ENCODE assay signal across 9 cellular contexts in the genomic region with DNA sequence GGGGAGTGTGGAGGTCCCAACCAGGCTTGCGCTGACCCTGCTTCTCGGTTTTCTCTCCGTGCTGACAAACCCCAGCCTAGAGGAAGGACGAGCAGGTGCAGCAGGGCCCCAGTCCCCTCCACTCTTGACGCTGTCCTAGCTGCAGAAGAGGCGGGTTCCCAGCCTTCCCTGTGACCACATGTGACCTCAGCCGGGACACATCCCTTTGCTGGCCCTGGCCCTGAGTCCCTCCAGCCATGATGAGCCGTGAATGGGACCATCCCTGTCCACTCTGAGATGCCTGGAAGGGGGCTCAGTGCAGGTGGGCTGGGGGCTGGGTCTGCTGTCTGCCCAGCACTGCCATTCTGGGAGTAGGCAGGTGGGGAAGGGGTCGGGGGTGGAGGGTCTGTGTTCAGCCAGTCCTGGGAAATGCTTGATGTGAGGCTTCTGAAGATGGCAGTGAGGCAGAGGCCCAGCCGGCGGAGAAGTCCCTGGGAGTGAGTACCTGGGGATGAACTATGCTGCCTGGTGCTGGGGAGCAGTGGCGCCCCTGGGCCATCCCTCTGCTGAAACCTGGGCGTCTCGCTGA. TPM values are rescaled to one million over a fixed set of nuclear protein-coding genes. Genes with fewer than 3 reads are reported as not detected.
DNase-seq lines count a peak whose midpoint lies in the region; ATAC-seq, FAIRE-seq and TF ChIP-seq lines count a peak whose summit lies in the region.
"Had no signal": no experiment of that assay in that cellular context is flagged by ENCODE, and none has a peak within 500 bp of the region (broad histone marks: within the 10 kb centered on the region; RNA-seq: fewer than 3 reads in every experiment).

No MANE protein-coding gene starts in this region.

- H3K9ac ChIP-seq in K562 (ENCODE audit: insufficient read depth in 1 of 2, low read depth in 2 of 2, low read length in 2 of 2), result peak overlapping the region; percentile 90 to 94
- H3K9ac ChIP-seq in MM.1S (ENCODE audit: low read length), result no peak overlapping the region
- H3K9ac ChIP-seq: parathyroid adenoma had no signal

- BruUV-seq in K562 (replicated peaks; lab: Mats Ljungman, UMichigan), result no TSS peak

- WGBS in K562 (ENCODE audit: insufficient coverage, low coverage, missing lambda C conversion rate), result 37% methylated on average over 11 of the region's 14 CpGs

- no peak for DNase-seq in AG04450 (ENCODE audit: low read depth, low spot score)
- DNase-seq in K562 (ENCODE audit: extremely low read depth in 1 of 4, low spot score in 3 of 4), result no peak
- DNase-seq in mesothelial cell of epicardium (ENCODE audit: low spot score in 2 of 2, unreplicated experiment in 2 of 2), result no peak
- no peak for DNase-seq in COR-L47 (lab: John Stamatoyannopoulos, UW)
- no peak for DNase-seq in midbrain (lab: John Stamatoyannopoulos, UW)
- no peak for DNase-seq in MM.1S

- TF ChIP-seq RAD21 in K562 (CRISPR knock-in tag; conservative IDR thresholded peaks at IDR 0.05 in 1 of 2, IDR thresholded peaks at IDR 0.05 in 1 of 2), result no peak

- H3K27ac ChIP-seq in AG04450 (ENCODE audit: low read depth, low read length), result peak overlapping the region; percentile 98
- H3K27ac ChIP-seq in HEK293 (ENCODE audit: extremely low read depth, low read depth, low read length), result peak overlapping the region; percentile 16; the same call in 1 of the 2 replicates
- peak overlapping the region; percentile 92; the same call in 2 of the 3 replicates for H3K27ac ChIP-seq in K562 (ENCODE audit: extremely low read depth, low read depth, low read length)
- H3K27ac ChIP-seq in MM.1S (ENCODE audit: low read length), result no peak overlapping the region

- peaks cover 26% of the 10 kb centered on the region for H3K4me1 Mint-ChIP-seq in mesothelial cell of epicardium

- no peak for FAIRE-seq in K562 (lab: Jason Lieb, UNC)

- no peaks in the 10 kb centered on the region; the same call in 1 of the 2 replicates for H3K9me3 ChIP-seq in AG04450 (ENCODE audit: control insufficient read depth, insufficient read depth, low read length)
- H3K9me3 ChIP-seq in HEK293 (ENCODE audit: control insufficient read depth, insufficient read depth, low read depth, low read length), result no peaks in the 10 kb centered on the region
- H3K9me3 ChIP-seq in K562 (replicated peaks; ENCODE audit: control insufficient read depth, insufficient read depth, low read depth, low read length), result no peaks in the 10 kb centered on the region
- no peaks in the 10 kb centered on the region for H3K9me3 ChIP-seq in MM.1S (replicated peaks; ENCODE audit: insufficient read depth, low read length)

- in situ Hi-C loops in K562 (cut with MboI), result no loop called here

- H3F3A ChIP-seq in MM.1S (ENCODE audit: insufficient read depth, low read length), result peaks cover 7% of the 10 kb centered on the region

- CTCF ChIA-PET in AG04450 (lab: Charles Lee), result interaction anchor here (2.2 kb wide), 1 partner anchor 11 kb away, joined by 11 read pairs; no protein-coding TSS in a partner anchor
- CTCF ChIA-PET in HEK293 (lab: Yijun Ruan, JAX), result interaction anchor here (0.7 to 2.7 kb wide), 2 partner anchors 11 to 45 kb away, joined by 3 to 16 read pairs; no protein-coding TSS in a partner anchor
- CTCF ChIA-PET in K562 (lab: Yijun Ruan, JAX; ENCODE audit: low intra/inter-chr PET ratio), result no interaction called here

- H3K27ac Mint-ChIP-seq in mesothelial cell of epicardium, result no peak overlapping the region

- ATAC-seq in K562, result no peak
- ATAC-seq in HG02970 (IDR thresholded peaks at IDR 0.05; ENCODE audit: low FRiP score, unreplicated experiment), result no peak

- no peaks in the 10 kb centered on the region for H3K36me3 ChIP-seq in HEK293 (ENCODE audit: control insufficient read depth in 2 of 2, insufficient read depth in 1 of 2, low read length in 2 of 2)
- no peaks in the 10 kb centered on the region for H3K36me3 ChIP-seq in K562 (ENCODE audit: control insufficient read depth, insufficient read depth, low read length)
- H3K36me3 ChIP-seq in MM.1S (replicated peaks; ENCODE audit: insufficient read depth, low read length), result no peaks in the 10 kb centered on the region

- no peaks in the 10 kb centered on the region for H3K9me3 Mint-ChIP-seq in mesothelial cell of epicardium

- H3K27me3 Mint-ChIP-seq in mesothelial cell of epicardium (ENCODE audit: low read depth), result peaks cover 46% of the 10 kb centered on the region

- POLR2A ChIA-PET in AG04450 (lab: Yijun Ruan, JAX), result interaction anchor here (0.8 to 4.6 kb wide), 6 partner anchors 10 to 207 kb away, joined by 3 to 59 read pairs (median 4); a partner anchor contains a TSS
- POLR2A ChIA-PET in HEK293 (lab: Yijun Ruan, JAX), result interaction anchor here (0.6 to 2.5 kb wide), 12 partner anchors 10 to 221 kb away, joined by 3 to 32 read pairs (median 7); a partner anchor contains a TSS
- POLR2A ChIA-PET in K562 (lab: Yijun Ruan, JAX), result interaction anchor here (0.5 to 2.9 kb wide), 9 partner anchors 10 to 203 kb away, joined by 3 to 19 read pairs (median 4); a partner anchor contains a TSS

- H3K9me1 ChIP-seq in K562 (ENCODE audit: control insufficient read depth, insufficient read depth, low read length), result no peaks in the 10 kb centered on the region

- no peaks in the 10 kb centered on the region for H3K9me2 ChIP-seq in MM.1S (replicated peaks; ENCODE audit: insufficient read depth, low read length)

- peaks cover 28% of the 10 kb centered on the region for H3K4me1 ChIP-seq in HEK293 (ENCODE audit: control insufficient read depth, insufficient read depth, low read length)
- peaks cover 39 to 88% of the 10 kb centered on the region in 2 experiments for H3K4me1 ChIP-seq in K562 (replicated peaks in 1 of 2; ENCODE audit: control insufficient read depth in 2 of 2, insufficient read depth in 2 of 2, low read length in 2 of 2)
- H3K4me1 ChIP-seq in MM.1S (ENCODE audit: low read length), result peaks cover 6% of the 10 kb centered on the region; the same call in 1 of the 2 replicates

- TF ChIP-seq EP300 in K562 (IDR thresholded peaks at IDR 0.05; ENCODE audit: low read length), result no peak

- H3K27me3 ChIP-seq in AG04450 (ENCODE audit: control insufficient read depth, insufficient read depth, low read length) (no peaks in the 10 kb centered on the region), K562 (ENCODE audit: control insufficient read depth in 2 of 2, insufficient read depth in 2 of 2, low read length in 2 of 2) (no peaks in the 10 kb centered on the region), MM.1S (replicated peaks; ENCODE audit: insufficient read depth, low read length) (peaks cover 26% of the 10 kb centered on the region)

- H3K4me3 ChIP-seq in AG04450 (ENCODE audit: low read depth, low read length), result peak overlapping the region; percentile 27
- H3K4me3 ChIP-seq in HEK293 (ENCODE audit: low read depth, low read length), result no peak overlapping the region
- peak overlapping the region; percentile 69 for H3K4me3 ChIP-seq in K562
- H3K4me3 ChIP-seq in MM.1S (ENCODE audit: low read length), result no peak overlapping the region

- H3K4me2 ChIP-seq in K562 (ENCODE audit: insufficient read depth, low read length) (peak overlapping the region; percentile 96), MM.1S (ENCODE audit: low read depth, low read length) (no peak overlapping the region)

- TF ChIP-seq CTCF in AG04450 (IDR thresholded peaks at IDR 0.05; ENCODE audit: low read depth, low read length), result no peak
- TF ChIP-seq CTCF in HEK293 (tag by site-specific recombination; IDR thresholded peaks at IDR 0.05), result no peak
- TF ChIP-seq CTCF in K562 (IDR thresholded peaks at IDR 0.05 in 2 of 3, conservative IDR thresholded peaks at IDR 0.05 in 1 of 3; ENCODE audit: insufficient read depth in 2 of 3, low read depth in 1 of 3, low read length in 3 of 3), result no peak
- TF ChIP-seq CTCF in mesothelial cell of epicardium (IDR thresholded peaks at IDR 0.05; ENCODE audit: unreplicated experiment), result no peak
- TF ChIP-seq CTCF in MM.1S (IDR thresholded peaks at IDR 0.05; ENCODE audit: low read length), result no peak

- H3K79me2 ChIP-seq in K562 (ENCODE audit: control insufficient read depth, insufficient read depth, low read length), result no peaks in the 10 kb centered on the region; the same call in 2 of the 3 replicates
- H3K79me2 ChIP-seq in MM.1S (ENCODE audit: low read length), result no peaks in the 10 kb centered on the region
- H3K79me2 ChIP-seq: parathyroid adenoma had no signal

- intact Hi-C loops in K562 (cut with micrococcal nuclease), result loop anchor here (5.0 to 10.0 kb wide), 2 partner anchors 54 to 104 kb away; a partner anchor contains a TSS

- peak overlapping the region; percentile 82; the same call in 1 of the 2 replicates for H2AFZ ChIP-seq in K562 (ENCODE audit: low read depth, low read length)
- no peak overlapping the region for H2AFZ ChIP-seq in MM.1S (ENCODE audit: low read length)
- H2AFZ ChIP-seq: parathyroid adenoma had no signal

- TF ChIP-seq POLR2A in K562 (conservative IDR thresholded peaks at IDR 0.05), result no peak

- H4K20me1 ChIP-seq in K562 (replicated peaks; ENCODE audit: control insufficient read depth, insufficient read depth, low read length), result 0 out of 2 replicates have a peak, but pooled peaks cover 12% of the 10 kb centered on the region
- no peaks in the 10 kb centered on the region for H4K20me1 ChIP-seq in MM.1S (ENCODE audit: insufficient read depth, low read length)

- H3K4me3 Mint-ChIP-seq in mesothelial cell of epicardium, result peak overlapping the region; percentile 85

- no peaks in the 10 kb centered on the region for H3K36me3 Mint-ChIP-seq in mesothelial cell of epicardium

RNA-seq across cellular contexts. Expression of a gene that starts 1.9 kb away (rescaled TPM):
- 129 and 173 TPM in 2 replicates for polyA plus RNA-seq in AG04450 (2011; rRNA removed)
- 148 and 235 TPM in 2 replicates for polyA minus RNA-seq in AG04450 (2011; rRNA and poly(A)+ RNA removed)
- 5.7 and 13.6 TPM in 2 replicates for total RNA-seq in K562 (2011; cell fraction: chromatin; rRNA removed; ENCODE audit: low replicate concordance)
- total RNA-seq in K562 (2011; cell fraction: nucleolus; rRNA removed), result 8.2 and 8.3 TPM in 2 replicates
- 5.5 and 7.5 TPM in 2 replicates for total RNA-seq in K562 (2011; cell fraction: nucleoplasm; rRNA removed)
- total RNA-seq in K562 (2014; rRNA removed), result 12.5 and 15.5 TPM in 2 replicates
- total RNA-seq in K562 (2014; rRNA removed; fragmentation: Illumina TruSeq; extraction: Trizol), result 2.1 and 3.2 TPM in 2 replicates
- 6.4 and 8.1 TPM in 2 replicates for total RNA-seq in K562 (2015; rRNA removed; fragmentation: Illumina TruSeq; extraction: Trizol)
- 12.0 and 13.5 TPM in 2 replicates for total RNA-seq in K562 (2021)
- 3.2 and 10.4 TPM in 2 replicates for polyA plus RNA-seq in K562 (2011; rRNA removed)
- 8.5 and 8.8 TPM in 2 replicates for polyA plus RNA-seq in K562 (2011; cell fraction: cytosol; rRNA removed)
- 10.4 and 12.3 TPM in 2 replicates for polyA plus RNA-seq in K562 (2011; cell fraction: nucleus; rRNA removed)
- polyA plus RNA-seq in K562 (2012), result 7.7 and 19.6 TPM in 2 replicates
- 5.0 and 10.0 TPM in 2 replicates for polyA plus RNA-seq in K562 (2014; fragmentation: Illumina TruSeq; extraction: Trizol)
- polyA plus RNA-seq in K562 (2014; fragmentation: Nextera tagmentation; extraction: Ambion mirVana), result under 1 TPM; 0.18 to 0.53 TPM
- 6.8 and 8.3 TPM in 2 replicates for polyA plus RNA-seq in K562 (2014; rRNA removed)
- polyA minus RNA-seq in K562 (2011; rRNA and poly(A)+ RNA removed), result 3.5 and 4.5 TPM in 2 replicates
- polyA minus RNA-seq in K562 (2011; cell fraction: cytosol; rRNA and poly(A)+ RNA removed), result 7.4 and 12.0 TPM in 2 replicates
- 2.4 and 2.6 TPM in 2 replicates for polyA minus RNA-seq in K562 (2011; cell fraction: nucleus; rRNA and poly(A)+ RNA removed)
- total RNA-seq in mesothelial cell of epicardium, result 24.5 to 26.4 TPM (median 24.7 TPM) in 3 replicates

RNA-seq across cellular contexts. Expression of a gene that starts 2.6 kb away (rescaled TPM):
- polyA plus RNA-seq in AG04450 (2011; rRNA removed) (3.9 and 4.8 TPM in 2 replicates), K562 (2011; rRNA removed) (3.5 and 4.2 TPM in 2 replicates), K562 (2014; fragmentation: Illumina TruSeq; extraction: Trizol) (1.5 and 2.7 TPM in 2 replicates), K562 (2014; fragmentation: Nextera tagmentation; extraction: Ambion mirVana) (under 1 TPM in 1 of 2 experiments, not detected in 1; 0.14 TPM), K562 (2014; rRNA removed) (4.7 and 5.3 TPM in 2 replicates)
- polyA minus RNA-seq in AG04450 (2011; rRNA and poly(A)+ RNA removed), result 3.9 and 4.7 TPM in 2 replicates
- 70.1 and 162 TPM in 2 replicates for total RNA-seq in K562 (2011; cell fraction: chromatin; rRNA removed; ENCODE audit: low replicate concordance)
- total RNA-seq in K562 (2011; cell fraction: nucleolus; rRNA removed), result 54.5 and 55.7 TPM in 2 replicates
- total RNA-seq in K562 (2011; cell fraction: nucleoplasm; rRNA removed), result 90.5 and 111 TPM in 2 replicates
- total RNA-seq in K562 (2014; rRNA removed) (3.1 and 3.3 TPM in 2 replicates), K562 (2014; rRNA removed; fragmentation: Illumina TruSeq; extraction: Trizol) (0.67 and 0.87 TPM in 2 replicates), K562 (2015; rRNA removed; fragmentation: Illumina TruSeq; extraction: Trizol) (2.0 and 2.1 TPM in 2 replicates), K562 (2021) (3.4 and 3.5 TPM in 2 replicates), mesothelial cell of epicardium (6.7 to 7.5 TPM (median 7.5 TPM) in 3 replicates)
- 5.6 and 6.1 TPM in 2 replicates for polyA plus RNA-seq in K562 (2011; cell fraction: cytosol; rRNA removed)
- polyA plus RNA-seq in K562 (2011; cell fraction: nucleus; rRNA removed), result 27.9 and 42.6 TPM in 2 replicates
- polyA plus RNA-seq in K562 (2012), result 3.6 and 4.6 TPM in 2 replicates
- 6.4 and 10.6 TPM in 2 replicates for polyA minus RNA-seq in K562 (2011; rRNA and poly(A)+ RNA removed)
- 1.6 and 2.7 TPM in 2 replicates for polyA minus RNA-seq in K562 (2011; cell fraction: cytosol; rRNA and poly(A)+ RNA removed)
- polyA minus RNA-seq in K562 (2011; cell fraction: nucleus; rRNA and poly(A)+ RNA removed), result 6.1 and 6.7 TPM in 2 replicates

RNA-seq across cellular contexts. Expression of a gene that starts 27.3 kb away (rescaled TPM):
- polyA plus RNA-seq in AG04450 (2011; rRNA removed) (77.1 and 96.4 TPM in 2 replicates), K562 (2011; rRNA removed) (74.0 and 87.6 TPM in 2 replicates), K562 (2014; fragmentation: Illumina TruSeq; extraction: Trizol) (42.3 and 88.3 TPM in 2 replicates), K562 (2014; fragmentation: Nextera tagmentation; extraction: Ambion mirVana) (10 to 100 TPM; 39.3 to 60.1 TPM), K562 (2014; rRNA removed) (136 and 173 TPM in 2 replicates)
- 41.0 and 47.8 TPM in 2 replicates for polyA minus RNA-seq in AG04450 (2011; rRNA and poly(A)+ RNA removed)
- total RNA-seq in K562 (2011; cell fraction: chromatin; rRNA removed; ENCODE audit: low replicate concordance), result 71.6 and 183 TPM in 2 replicates
- 99.4 and 127 TPM in 2 replicates for total RNA-seq in K562 (2011; cell fraction: nucleolus; rRNA removed)
- 79.5 and 80.2 TPM in 2 replicates for total RNA-seq in K562 (2011; cell fraction: nucleoplasm; rRNA removed)
- total RNA-seq in K562 (2014; rRNA removed) (147 and 173 TPM in 2 replicates), K562 (2014; rRNA removed; fragmentation: Illumina TruSeq; extraction: Trizol) (29.4 and 33.0 TPM in 2 replicates), K562 (2015; rRNA removed; fragmentation: Illumina TruSeq; extraction: Trizol) (58.6 and 63.2 TPM in 2 replicates), K562 (2021) (71.5 and 80.6 TPM in 2 replicates), mesothelial cell of epicardium (70.9 to 74.2 TPM (median 74.1 TPM) in 3 replicates)
- polyA plus RNA-seq in K562 (2011; cell fraction: cytosol; rRNA removed), result 119 and 177 TPM in 2 replicates
- polyA plus RNA-seq in K562 (2011; cell fraction: nucleus; rRNA removed), result 132 and 207 TPM in 2 replicates
- 63.5 and 81.5 TPM in 2 replicates for polyA plus RNA-seq in K562 (2012)
- 27.9 and 38.8 TPM in 2 replicates for polyA minus RNA-seq in K562 (2011; rRNA and poly(A)+ RNA removed)
- polyA minus RNA-seq in K562 (2011; cell fraction: cytosol; rRNA and poly(A)+ RNA removed), result 32.6 and 34.2 TPM in 2 replicates
- 29.4 and 31.1 TPM in 2 replicates for polyA minus RNA-seq in K562 (2011; cell fraction: nucleus; rRNA and poly(A)+ RNA removed)

RNA-seq across cellular contexts. Expression of a gene that starts 47.8 kb away (rescaled TPM):
- polyA plus RNA-seq in AG04450 (2011; rRNA removed), result 132 and 156 TPM in 2 replicates
- 89.4 and 124 TPM in 2 replicates for polyA minus RNA-seq in AG04450 (2011; rRNA and poly(A)+ RNA removed)
- 678 and 1,286 TPM in 2 replicates for total RNA-seq in K562 (2011; cell fraction: chromatin; rRNA removed; ENCODE audit: low replicate concordance)
- total RNA-seq in K562 (2011; cell fraction: nucleolus; rRNA removed), result 495 and 571 TPM in 2 replicates
- total RNA-seq in K562 (2011; cell fraction: nucleoplasm; rRNA removed), result 387 and 470 TPM in 2 replicates
- total RNA-seq in K562 (2014; rRNA removed), result 102 and 110 TPM in 2 replicates
- 37.2 and 38.0 TPM in 2 replicates for total RNA-seq in K562 (2014; rRNA removed; fragmentation: Illumina TruSeq; extraction: Trizol)
- 63.2 and 65.1 TPM in 2 replicates for total RNA-seq in K562 (2015; rRNA removed; fragmentation: Illumina TruSeq; extraction: Trizol)
- total RNA-seq in K562 (2021), result 123 and 140 TPM in 2 replicates
- 83.8 and 123 TPM in 2 replicates for polyA plus RNA-seq in K562 (2011; rRNA removed)
- polyA plus RNA-seq in K562 (2011; cell fraction: cytosol; rRNA removed), result 86.7 and 116 TPM in 2 replicates
- 392 and 540 TPM in 2 replicates for polyA plus RNA-seq in K562 (2011; cell fraction: nucleus; rRNA removed)
- polyA plus RNA-seq in K562 (2012), result 147 and 150 TPM in 2 replicates
- 87.5 and 96.8 TPM in 2 replicates for polyA plus RNA-seq in K562 (2014; fragmentation: Illumina TruSeq; extraction: Trizol)
- 1 to 10 TPM; 9.0 TPM for polyA plus RNA-seq in K562 (2014; fragmentation: Nextera tagmentation; extraction: Ambion mirVana)
- 122 and 154 TPM in 2 replicates for polyA plus RNA-seq in K562 (2014; rRNA removed)
- 51.2 and 58.2 TPM in 2 replicates for polyA minus RNA-seq in K562 (2011; rRNA and poly(A)+ RNA removed)
- polyA minus RNA-seq in K562 (2011; cell fraction: cytosol; rRNA and poly(A)+ RNA removed), result 47.2 and 50.0 TPM in 2 replicates
- 72.7 and 97.1 TPM in 2 replicates for polyA minus RNA-seq in K562 (2011; cell fraction: nucleus; rRNA and poly(A)+ RNA removed)
- total RNA-seq in mesothelial cell of epicardium, result 304 to 323 TPM (median 313 TPM) in 3 replicates

Comparison
In these comparisons a context has a peak if more than half of its experiments do, and no peak if none do; other contexts are left out.
1. H3K4me3 ChIP-seq: peak in AG04450 (single experiment) and K562 (single experiment); none in HEK293 (single experiment) and MM.1S (single experiment).